ENCODE assay signal across 14 cellular contexts in the genomic region with DNA sequence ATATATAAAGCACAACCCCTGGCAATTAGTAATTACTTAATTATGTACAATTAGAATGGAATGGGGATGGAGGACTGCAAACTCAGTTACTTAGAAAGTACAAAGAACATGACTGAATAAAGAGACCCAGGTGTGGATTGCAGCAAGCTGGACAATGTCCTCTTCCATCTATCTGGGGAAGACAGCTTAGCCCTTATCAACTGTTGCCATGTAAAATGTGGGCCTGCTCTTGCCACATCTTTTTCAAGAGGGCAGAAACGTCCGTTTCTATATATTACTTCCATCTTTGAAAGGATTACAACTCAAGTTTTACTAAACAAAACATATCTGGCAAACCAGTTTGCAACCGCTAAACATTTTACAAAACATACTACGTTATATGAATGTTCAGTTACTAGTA.
"Had no signal": no experiment of that assay in that cellular context is flagged by ENCODE, and none has a peak within 500 bp of the region (broad histone marks: within the 10 kb centered on the region; RNA-seq: fewer than 3 reads in every experiment).

No MANE protein-coding gene starts in this region.

- H3K36me3 ChIP-seq: sigmoid colon had no signal

- H3K27me3 ChIP-seq: sigmoid colon, upper lobe of right lung had no signal

- H3K4me3 Mint-ChIP-seq: activated CD8-positive, alpha-beta T cell treated with anti-CD3 and anti-CD28 coated beads, Interleukin-2, amount 10 ng/mL, durations not matched to agents 7 days and 5 days; activated naive CD8-positive, alpha-beta T cell treated with anti-CD3 and anti-CD28 coated beads, Interleukin-2, amount 50 U/mL, for 24 hours; nephron progenitor cell had no signal

- ATAC-seq: activated CD8-positive, alpha-beta T cell treated with anti-CD3 and anti-CD28 coated beads, Interleukin-2, amount 10 ng/mL, durations not matched to agents 7 days and 5 days; activated naive CD8-positive, alpha-beta T cell treated with anti-CD3 and anti-CD28 coated beads, Interleukin-2, amount 50 U/mL, for 24 hours; stimulated activated naive CD8-positive, alpha-beta T cell treated with anti-CD3 and anti-CD28 coated beads, Interleukin-15, Interleukin-2, amounts not matched to agents 100 U/mL and 50 U/mL, for 24 hours had no signal

- H3K27ac Mint-ChIP-seq: activated CD8-positive, alpha-beta T cell treated with anti-CD3 and anti-CD28 coated beads, Interleukin-2, amount 10 ng/mL, durations not matched to agents 7 days and 5 days; nephron progenitor cell had no signal

- DNase-seq: activated CD4-positive, alpha-beta T cell treated with anti-CD3 and anti-CD28 coated beads for 4 hours; activated CD8-positive, alpha-beta memory T cell treated with anti-CD3 and anti-CD28 coated beads, Interleukin-2, amount 50 U/mL, for 48 hours; activated CD8-positive, alpha-beta T cell treated with anti-CD3 and anti-CD28 coated beads, Interleukin-2, amount 10 ng/mL, durations not matched to agents 7 days and 5 days; activated naive CD4-positive, alpha-beta T cell treated with Interleukin-2 at 50 U/mL for 16 hours; activated naive CD8-positive, alpha-beta T cell treated with anti-CD3 and anti-CD28 coated beads, Interleukin-2, amount 50 U/mL, for 24 hours; caudate nucleus; mesenchymal stem cell; nephron progenitor cell; sigmoid colon; stimulated activated CD4-positive, alpha-beta T cell treated with anti-CD3 and anti-CD28 coated beads, Interleukin-2, amount 100 ng/mL, for 48 hours; stimulated activated naive CD8-positive, alpha-beta T cell treated with anti-CD3 and anti-CD28 coated beads, Interleukin-15, Interleukin-2, amounts not matched to agents 100 U/mL and 50 U/mL, for 24 hours; T-helper 2 cell; upper lobe of right lung had no signal

- H3K4me3 ChIP-seq: coronary artery, sigmoid colon, upper lobe of right lung had no signal

- H3K4me1 Mint-ChIP-seq: nephron progenitor cell had no signal

- H3K9me3 ChIP-seq: sigmoid colon, upper lobe of right lung had no signal

- H3K27ac ChIP-seq: coronary artery, upper lobe of right lung had no signal

- H3K27me3 Mint-ChIP-seq: activated naive CD8-positive, alpha-beta T cell treated with anti-CD3 and anti-CD28 coated beads, Interleukin-2, amount 50 U/mL, for 24 hours had no signal
